ENCODE assay signal across 9 cellular contexts in the genomic region with DNA sequence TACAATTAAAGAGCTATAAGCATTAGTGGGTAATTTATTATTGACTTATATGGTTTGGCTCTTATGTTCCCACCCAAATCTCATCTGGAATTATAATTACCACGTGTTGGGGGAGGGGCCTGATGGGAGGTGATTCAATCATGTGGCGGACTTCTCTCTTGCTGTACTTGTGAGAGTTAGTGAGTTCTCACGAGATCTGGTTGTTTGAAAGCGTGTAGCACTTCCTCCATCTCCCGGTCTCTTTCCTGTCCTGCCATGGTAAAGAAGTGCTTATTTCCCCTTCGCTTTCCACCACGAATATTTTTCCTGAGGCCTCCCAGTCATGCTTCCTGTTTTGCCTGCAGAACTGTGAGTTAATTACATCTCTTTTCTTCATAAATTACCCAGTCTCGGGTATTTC. TPM values are rescaled to one million over a fixed set of nuclear protein-coding genes. Genes with fewer than 3 reads are reported as not detected.
DNase-seq lines count a peak whose midpoint lies in the region; ATAC-seq and TF ChIP-seq lines count a peak whose summit lies in the region.
"Had no signal": no experiment of that assay in that cellular context is flagged by ENCODE, and none has a peak within 500 bp of the region (broad histone marks: within the 10 kb centered on the region; RNA-seq: fewer than 3 reads in every experiment).

No MANE protein-coding gene starts in this region.

- TF ChIP-seq CTCF in chondrocyte (IDR thresholded peaks at IDR 0.05) = no peak

- H3K4me3 Mint-ChIP-seq in activated T-helper 1 cell treated with anti-CD3 and anti-CD28 coated beads, Interleukin-12 subunit alpha, Interleukin-12 subunit beta, Interleukin-2, Interleukin-4 antibody, amounts not matched to agents 30 ng/mL and 10 ng/mL and 1 ng/mL, durations not matched to agents 14 hours and 24 hours and 36 hours = peak overlapping the region; percentile 73
- H3K4me3 Mint-ChIP-seq in chondrocyte (ENCODE audit: unreplicated experiment) = no peak overlapping the region

- no peaks in the 10 kb centered on the region for H3K36me3 Mint-ChIP-seq in activated T-helper 1 cell treated with anti-CD3 and anti-CD28 coated beads, Interleukin-12 subunit alpha, Interleukin-12 subunit beta, Interleukin-2, Interleukin-4 antibody, amounts not matched to agents 30 ng/mL and 10 ng/mL and 1 ng/mL, durations not matched to agents 14 hours and 24 hours and 36 hours (ENCODE audit: low read depth)
- no peaks in the 10 kb centered on the region for H3K36me3 Mint-ChIP-seq in chondrocyte (ENCODE audit: low read depth)

- H3K27me3 Mint-ChIP-seq in activated T-helper 1 cell treated with anti-CD3 and anti-CD28 coated beads, Interleukin-12 subunit alpha, Interleukin-12 subunit beta, Interleukin-2, Interleukin-4 antibody, amounts not matched to agents 30 ng/mL and 10 ng/mL and 1 ng/mL, durations not matched to agents 14 hours and 24 hours and 36 hours (ENCODE audit: insufficient read depth) = peaks cover 10% of the 10 kb centered on the region
- peaks cover 29% of the 10 kb centered on the region for H3K27me3 Mint-ChIP-seq in chondrocyte (ENCODE audit: low read depth)

- no peaks in the 10 kb centered on the region for H3K9me3 Mint-ChIP-seq in activated T-helper 1 cell treated with anti-CD3 and anti-CD28 coated beads, Interleukin-12 subunit alpha, Interleukin-12 subunit beta, Interleukin-2, Interleukin-4 antibody, amounts not matched to agents 30 ng/mL and 10 ng/mL and 1 ng/mL, durations not matched to agents 14 hours and 24 hours and 36 hours
- H3K9me3 Mint-ChIP-seq in chondrocyte (ENCODE audit: low read depth) = peaks cover 9% of the 10 kb centered on the region

- intact Hi-C loops in activated T-helper 1 cell treated with anti-CD3 and anti-CD28 coated beads, Interleukin-12 subunit alpha, Interleukin-12 subunit beta, Interleukin-2, Interleukin-4 antibody, amounts not matched to agents 30 ng/mL and 10 ng/mL and 1 ng/mL, durations not matched to agents 14 hours and 24 hours and 36 hours (cut with micrococcal nuclease) = loop anchor here (2.0 kb wide), 1 partner anchor 998 kb away; no protein-coding TSS in a partner anchor

- DNase-seq in stimulated activated CD4-positive, alpha-beta T cell treated with anti-CD3 and anti-CD28 coated beads, Interleukin-1b, Interleukin-23, amount 100 ng/mL, for 48 hours = peak; percentile 14
- no peak for DNase-seq in stimulated activated CD4-positive, alpha-beta T cell treated with anti-CD3 and anti-CD28 coated beads, Interleukin-12 subunit alpha, Interleukin-12 subunit beta, amount 100 ng/mL, for 4 hours
- DNase-seq in KBM-7 (peak; percentile 46), NK-92 (lab: John Stamatoyannopoulos, UW; ENCODE audit: unreplicated experiment) (no peak), chondrocyte (ENCODE audit: low spot score) (no peak)
- DNase-seq in activated T-helper 1 cell treated with anti-CD3 and anti-CD28 coated beads, Interleukin-12 subunit alpha, Interleukin-12 subunit beta, Interleukin-2, Interleukin-4 antibody, amounts not matched to agents 30 ng/mL and 10 ng/mL and 1 ng/mL, durations not matched to agents 14 hours and 24 hours and 36 hours (ENCODE audit: low spot score) = no peak
- no peak for DNase-seq in effector CD8-positive, alpha-beta T cell (lab: John Stamatoyannopoulos, UW)
- DNase-seq: mucosa of descending colon had no signal

- in situ Hi-C loops in KBM-7 (cut with MboI; ENCODE audit: low pct_unique_long_range_greater_than_20kb, low sequenced_read_pairs) = no loop called here

- ATAC-seq in GM19395 (IDR thresholded peaks at IDR 0.05; ENCODE audit: unreplicated experiment) = no peak
- ATAC-seq: mucosa of descending colon had no signal

- peaks cover 13% of the 10 kb centered on the region for H3K4me1 Mint-ChIP-seq in activated T-helper 1 cell treated with anti-CD3 and anti-CD28 coated beads, Interleukin-12 subunit alpha, Interleukin-12 subunit beta, Interleukin-2, Interleukin-4 antibody, amounts not matched to agents 30 ng/mL and 10 ng/mL and 1 ng/mL, durations not matched to agents 14 hours and 24 hours and 36 hours (ENCODE audit: low read depth)
- no peaks in the 10 kb centered on the region for H3K4me1 Mint-ChIP-seq in chondrocyte (ENCODE audit: low read depth)

- H3K27ac Mint-ChIP-seq in activated T-helper 1 cell treated with anti-CD3 and anti-CD28 coated beads, Interleukin-12 subunit alpha, Interleukin-12 subunit beta, Interleukin-2, Interleukin-4 antibody, amounts not matched to agents 30 ng/mL and 10 ng/mL and 1 ng/mL, durations not matched to agents 14 hours and 24 hours and 36 hours = no peak overlapping the region
- H3K27ac Mint-ChIP-seq in chondrocyte (ENCODE audit: unreplicated experiment) = no peak overlapping the region

RNA-seq across cellular contexts. Expression of a gene that starts 28.1 kb away (rescaled TPM):
- total RNA-seq in activated T-helper 1 cell treated with anti-CD3 and anti-CD28 coated beads, Interleukin-12 subunit alpha, Interleukin-12 subunit beta, Interleukin-2, Interleukin-4 antibody, amounts not matched to agents 30 ng/mL and 10 ng/mL and 1 ng/mL, durations not matched to agents 14 hours and 24 hours and 36 hours = 128 and 130 TPM in 2 replicates
- 30.7 to 31.9 TPM (median 31.0 TPM) in 3 replicates for total RNA-seq in chondrocyte

Comparison
In these comparisons a context has a peak if more than half of its experiments do, and no peak if none do; other contexts are left out.
1. DNase-seq: peak in stimulated activated CD4-positive, alpha-beta T cell treated with anti-CD3 and anti-CD28 coated beads, Interleukin-1b, Interleukin-23, amount 100 ng/mL, for 48 hours (single experiment) and KBM-7 (single experiment); none in stimulated activated CD4-positive, alpha-beta T cell treated with anti-CD3 and anti-CD28 coated beads, Interleukin-12 subunit alpha, Interleukin-12 subunit beta, amount 100 ng/mL, for 4 hours (single experiment), activated T-helper 1 cell treated with anti-CD3 and anti-CD28 coated beads, Interleukin-12 subunit alpha, Interleukin-12 subunit beta, Interleukin-2, Interleukin-4 antibody, amounts not matched to agents 30 ng/mL and 10 ng/mL and 1 ng/mL, durations not matched to agents 14 hours and 24 hours and 36 hours (single experiment), NK-92 (single experiment), chondrocyte (single experiment) and effector CD8-positive, alpha-beta T cell (single experiment).